Comparison of ENCODE assay signal across 1 cellular context in the genomic region with DNA sequence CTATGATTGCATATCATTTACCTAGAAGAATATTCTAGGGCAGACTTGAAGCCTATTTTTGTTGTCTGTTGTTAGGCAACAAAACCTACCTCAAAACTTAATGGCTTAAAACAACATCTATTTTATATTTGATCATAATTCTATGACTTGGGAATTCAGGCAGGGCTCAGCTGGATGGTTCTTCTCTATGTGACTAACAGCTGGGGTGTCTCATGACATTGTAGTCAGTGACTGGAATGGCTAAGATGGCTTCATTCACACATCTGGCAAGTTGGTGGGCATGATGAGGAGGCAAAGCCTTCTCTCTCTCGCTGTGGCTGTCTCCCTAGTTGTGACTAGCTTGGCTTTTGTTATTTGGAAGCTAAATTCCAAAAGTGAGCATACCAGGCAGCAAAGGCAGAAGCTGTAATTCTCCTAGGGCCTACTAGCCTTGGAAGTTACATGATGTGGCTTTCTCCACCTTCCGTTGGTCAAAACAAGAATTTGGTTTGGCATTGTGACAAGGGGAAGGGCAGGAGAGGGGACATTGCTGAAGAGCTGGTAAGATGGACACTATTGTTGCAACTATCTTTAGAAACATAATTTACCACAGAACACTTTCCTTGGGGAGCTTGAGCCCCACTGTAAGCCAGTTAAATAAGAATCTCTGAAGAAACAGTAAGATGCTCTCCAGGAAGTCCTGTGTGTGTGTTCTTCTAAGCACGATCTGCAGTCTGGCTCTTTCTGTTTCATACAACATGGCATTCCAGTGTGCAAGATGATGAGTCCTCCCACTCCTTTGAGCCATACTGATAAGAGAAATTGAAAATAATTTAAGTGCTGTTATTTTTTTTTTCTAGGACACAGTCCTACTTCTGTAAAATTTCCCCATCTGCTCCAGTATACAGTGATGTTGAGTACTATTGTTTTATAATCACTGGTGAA.
TF ChIP-seq lines count a peak whose summit lies in the region.

No MANE protein-coding gene starts in this region.

TF ChIP-seq in HepG2, 621 proteins besides CTCF, POLR2A, EP300 and RAD21:
- TF ChIP-seq SMC3 (IDR thresholded peaks at IDR 0.05; ENCODE audit: low read length), result no peak
- peak; percentile 36; the same call in 1 of the 2 replicates for TF ChIP-seq ZNF280D (CRISPR knock-in tag; IDR thresholded peaks at IDR 0.05)
- peak; percentile 100 for TF ChIP-seq ZNF331 (CRISPR knock-in tag; IDR thresholded peaks at IDR 0.05)
